ENCODE assay signal across 8 cellular contexts in the genomic region with DNA sequence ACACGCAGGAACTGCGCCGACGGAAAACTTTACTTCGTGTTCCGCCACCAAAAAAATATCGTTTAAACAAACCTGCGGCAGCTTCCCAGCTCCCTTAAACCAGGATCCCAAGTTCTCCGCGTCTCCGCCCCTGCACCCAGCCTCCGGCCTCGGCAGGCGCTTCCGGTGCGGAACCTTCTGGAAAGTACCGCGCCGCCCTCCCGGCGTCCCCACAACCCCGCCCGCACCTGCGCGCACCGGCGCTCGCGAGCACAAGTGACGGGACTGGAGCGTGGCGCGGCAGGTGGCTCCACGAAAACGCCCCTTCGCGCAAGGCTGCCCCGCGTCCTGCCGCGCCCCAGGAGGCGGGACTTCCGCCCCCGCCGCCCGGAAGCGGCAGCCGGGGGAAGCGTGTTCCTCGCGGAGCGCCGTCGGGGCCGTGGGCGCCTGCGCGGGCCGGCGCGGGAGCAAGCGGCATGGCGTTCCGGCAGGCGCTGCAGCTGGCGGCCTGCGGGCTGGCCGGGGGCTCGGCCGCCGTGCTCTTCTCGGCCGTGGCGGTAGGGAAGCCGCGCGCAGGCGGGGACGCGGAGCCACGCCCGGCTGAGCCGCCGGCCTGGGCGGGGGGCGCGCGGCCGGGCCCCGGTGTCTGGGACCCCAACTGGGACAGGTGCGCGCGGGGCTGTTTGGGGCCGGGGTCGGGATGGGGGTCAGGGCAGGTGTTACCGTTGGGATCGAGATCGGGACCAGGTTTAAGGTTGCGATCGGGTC. TPM values are rescaled to one million over a fixed set of nuclear protein-coding genes. Genes with fewer than 3 reads are reported as not detected.
DNase-seq lines count a peak whose midpoint lies in the region; ATAC-seq and TF ChIP-seq lines count a peak whose summit lies in the region.

A gene (plus strand): TSS at position 421 of the 747 bp plus-strand sequence. CDS start 35 bp downstream, at position 456.

- under 1% methylated on average over 76 of the region's 100 CpGs for WGBS in mesenchymal stem cell

- H3K14ac ChIP-seq in mesenchymal stem cell (ENCODE audit: low read length in 2 of 2): no peak within 1 kb of the TSS

- H2BK120ac ChIP-seq in mesenchymal stem cell (ENCODE audit: low read depth, low read length): peak within 1 kb of the TSS; percentile 30

- peaks cover 4% of the 10 kb centered on the region for H3K4me1 ChIP-seq in mesenchymal stem cell (ENCODE audit: control insufficient read depth, insufficient read depth, low read depth, low read length)

- H3K36me3 Mint-ChIP-seq in effector memory CD8-positive, alpha-beta T cell (ENCODE audit: insufficient read depth): peaks cover 28% of the 10 kb centered on the region

- peak within 1 kb of the TSS; percentile 35 to 84 for H3K4ac ChIP-seq in mesenchymal stem cell (ENCODE audit: low read depth in 1 of 2, low read length in 2 of 2)

- H3K4me3 ChIP-seq in mesenchymal stem cell (ENCODE audit: insufficient read depth in 1 of 2, low read depth in 1 of 2, low read length in 2 of 2): peak within 1 kb of the TSS; percentile 93 to 98

- peaks cover 15 to 18% of the 10 kb centered on the region in 2 donors for H3K4me1 Mint-ChIP-seq in effector memory CD8-positive, alpha-beta T cell (ENCODE audit: low read depth in 2 of 2)

- peak within 1 kb of the TSS; percentile 83 for H3K27ac ChIP-seq in mesenchymal stem cell (ENCODE audit: low read length, poor library complexity, severe bottlenecking)

- peak within 1 kb of the TSS; percentile 96 for H2AFZ ChIP-seq in mesenchymal stem cell (ENCODE audit: low read depth, low read length)

- H3K79me1 ChIP-seq in mesenchymal stem cell (replicated peaks; ENCODE audit: low read length, poor library complexity, severe bottlenecking): peaks cover 13% of the 10 kb centered on the region

- TF ChIP-seq CTCF in GM20000 (IDR thresholded peaks at IDR 0.05; ENCODE audit: extremely low read depth, missing control alignments): no peak

- H4K8ac ChIP-seq in mesenchymal stem cell (ENCODE audit: low read length): peak within 1 kb of the TSS; percentile 77

- peak within 1 kb of the TSS; percentile 90 for H3K9ac ChIP-seq in mesenchymal stem cell (ENCODE audit: low read length)

- H2BK15ac ChIP-seq in mesenchymal stem cell (ENCODE audit: low read depth, poor library complexity, severe bottlenecking): no peak within 1 kb of the TSS

- H3K18ac ChIP-seq in mesenchymal stem cell (ENCODE audit: low read depth in 1 of 2, low read length in 2 of 2): peak within 1 kb of the TSS; percentile 14 to 83

- no peaks in the 10 kb centered on the region for H3K27me3 Mint-ChIP-seq in effector memory CD8-positive, alpha-beta T cell

- peak; percentile 94 for ATAC-seq in effector memory CD8-positive, alpha-beta T cell (replicated peaks)

- H2BK12ac ChIP-seq in mesenchymal stem cell (ENCODE audit: low read length in 2 of 2): peak within 1 kb of the TSS in 1 of 2 experiments; percentile 19

- peaks cover 0 to 3% of the 10 kb centered on the region in 2 donors for H3K9me3 Mint-ChIP-seq in effector memory CD8-positive, alpha-beta T cell

- H3K23ac ChIP-seq in mesenchymal stem cell (ENCODE audit: low read length in 2 of 2): peak within 1 kb of the TSS; percentile 69 to 80

- H4K91ac ChIP-seq in mesenchymal stem cell (ENCODE audit: low read length): peak within 1 kb of the TSS; percentile 43

- no peaks in the 10 kb centered on the region for H3K9me3 ChIP-seq in mesenchymal stem cell (ENCODE audit: control insufficient read depth, low read length)

- no peak within 1 kb of the TSS for H2BK5ac ChIP-seq in mesenchymal stem cell (ENCODE audit: low read depth, low read length, poor library complexity, severe bottlenecking)

- peak within 1 kb of the TSS; percentile 92 to 93 for H3K27ac Mint-ChIP-seq in effector memory CD8-positive, alpha-beta T cell

- H3K4me3 Mint-ChIP-seq in effector memory CD8-positive, alpha-beta T cell: peak within 1 kb of the TSS; percentile 88 to 92

- H2AK5ac ChIP-seq in mesenchymal stem cell (ENCODE audit: low read length, severe bottlenecking): no peak within 1 kb of the TSS

- peak within 1 kb of the TSS; percentile 91 for H3K4me2 ChIP-seq in mesenchymal stem cell (ENCODE audit: low read length, poor library complexity, severe bottlenecking)

- no peaks in the 10 kb centered on the region for H3K27me3 ChIP-seq in mesenchymal stem cell (ENCODE audit: control insufficient read depth in 1 of 2, insufficient read depth in 1 of 2, low read length in 2 of 2)

- peaks cover 7 to 13% of the 10 kb centered on the region in 2 experiments for H3K36me3 ChIP-seq in mesenchymal stem cell (ENCODE audit: control insufficient read depth in 1 of 2, insufficient read depth in 2 of 2, low read depth in 1 of 2, low read length in 2 of 2)

- DNase-seq in COLO829 (ENCODE audit: low spot score) (peak; percentile 74), GM20000 (ENCODE audit: low spot score) (peak; percentile 98), HS-27A (ENCODE audit: low read depth) (peak; percentile 17), NK-92 (lab: John Stamatoyannopoulos, UW; ENCODE audit: unreplicated experiment) (peak; percentile 39), mesenchymal stem cell (peak; percentile 79)
- DNase-seq in activated CD8-positive, alpha-beta memory T cell treated with anti-CD3 and anti-CD28 coated beads for 24 hours: peak; percentile 92
- DNase-seq in effector memory CD8-positive, alpha-beta T cell: peak; percentile 87 to 91 (median 89)
- DNase-seq in stimulated activated CD8-positive, alpha-beta memory T cell treated with anti-CD3 and anti-CD28 coated beads, Interleukin-12 subunit alpha, Interleukin-12 subunit beta, amount 100 ng/mL, for 24 hours (ENCODE audit: extremely low read depth): peak; percentile 69

RNA-seq across cellular contexts. Expression of the gene that starts here (rescaled TPM):
- 13.1 TPM for polyA plus RNA-seq in mesenchymal stem cell (2013, experiment 1 of 2)
- polyA plus RNA-seq in mesenchymal stem cell (2013, experiment 2 of 2): 13.1 TPM

Comparison
In these comparisons a context has a peak if more than half of its experiments do, and no peak if none do; other contexts are left out.
1. Peak in every context shown above with its lines: DNase-seq, ATAC-seq, H3K4me3 ChIP-seq and H3K27ac ChIP-seq.
2. DNase-seq: peak in every context shown above with its lines; median percentile 98 in GM20000; 92 in activated CD8-positive, alpha-beta memory T cell treated with anti-CD3 and anti-CD28 coated beads for 24 hours; 89 in effector memory CD8-positive, alpha-beta T cell; 79 in mesenchymal stem cell; 74 in COLO829; 69 in stimulated activated CD8-positive, alpha-beta memory T cell treated with anti-CD3 and anti-CD28 coated beads, Interleukin-12 subunit alpha, Interleukin-12 subunit beta, amount 100 ng/mL, for 24 hours; 39 in NK-92; 17 in HS-27A.